ENCODE assay signal across 19 cellular contexts in genomic region chr12:106492893-106493292, GRCh38.
"Had no signal": no experiment of that assay in that cellular context is flagged by ENCODE, and none has a peak within 500 bp of the region (broad histone marks: within the 10 kb centered on the region; RNA-seq: fewer than 3 reads in every experiment).

No MANE protein-coding gene starts in this region.

- H3K4me1 ChIP-seq: adrenal gland, breast epithelium had no signal

- H3K27me3 ChIP-seq: adrenal gland, breast epithelium, heart left ventricle, thyroid gland had no signal

- DNase-seq: activated B cell treated with CpG ODN at 0.5 μM for 24 hours; activated CD4-positive, alpha-beta T cell treated with anti-CD3 and anti-CD28 coated beads for 36 hours; activated CD4-positive, alpha-beta T cell treated with anti-CD3 and anti-CD28 coated beads, Interleukin-2, amount 50 U/mL, for 4 hours; activated CD8-positive, alpha-beta memory T cell treated with anti-CD3 and anti-CD28 coated beads for 24 hours; activated CD8-positive, alpha-beta memory T cell treated with anti-CD3 and anti-CD28 coated beads, Interleukin-2, amount 50 U/mL, for 4 hours; activated naive CD4-positive, alpha-beta T cell; activated T-cell treated with anti-CD3 and anti-CD28 coated beads, Interleukin-2, amount 50 U/mL, for 4 hours; adrenal gland; effector memory CD8-positive, alpha-beta T cell; heart left ventricle; stimulated activated CD4-positive, alpha-beta T cell treated with anti-CD3 and anti-CD28 coated beads, Interleukin-4, amount 100 ng/mL, for 1 hour; stimulated activated naive CD4-positive, alpha-beta T cell treated with Interleukin-2 at 50 U/mL for 16 hours; T-cell; thyroid gland had no signal

- ATAC-seq: activated CD4-positive, alpha-beta T cell treated with anti-CD3 and anti-CD28 coated beads for 36 hours; activated T-cell treated with anti-CD3 and anti-CD28 coated beads, Interleukin-2, amount 50 U/mL, for 4 hours; effector memory CD8-positive, alpha-beta T cell; heart left ventricle; T-cell had no signal

- H3K4me1 Mint-ChIP-seq: activated B cell treated with CpG ODN at 0.5 μM for 24 hours; central memory CD8-positive, alpha-beta T cell had no signal

- H3K27ac ChIP-seq: adrenal gland, breast epithelium, heart left ventricle, thyroid gland had no signal

- H3K27me3 Mint-ChIP-seq: activated B cell treated with CpG ODN at 0.5 μM for 24 hours; activated CD4-positive, alpha-beta T cell treated with anti-CD3 and anti-CD28 coated beads for 36 hours; activated naive CD8-positive, alpha-beta T cell; central memory CD8-positive, alpha-beta T cell; effector memory CD8-positive, alpha-beta T cell; T-cell had no signal

- H3K4me3 ChIP-seq: adrenal gland, breast epithelium, heart left ventricle, thyroid gland had no signal

- H3K36me3 ChIP-seq: breast epithelium, thyroid gland had no signal

- H3K9me3 ChIP-seq: adrenal gland, breast epithelium, heart left ventricle, thyroid gland had no signal

- H3K4me3 Mint-ChIP-seq: activated B cell treated with CpG ODN at 0.5 μM for 24 hours; activated CD4-positive, alpha-beta T cell treated with anti-CD3 and anti-CD28 coated beads for 36 hours; activated naive CD8-positive, alpha-beta T cell; activated T-cell treated with anti-CD3 and anti-CD28 coated beads, Interleukin-2, amount 50 U/mL, for 4 hours; central memory CD8-positive, alpha-beta T cell; effector memory CD8-positive, alpha-beta T cell; T-cell; T-helper 2 cell treated with Interferon-gamma antibody and Interleukin-4, amounts not matched to agents 5 μg/mL and 100 μg/mL, for 36 hours had no signal

- H3K27ac Mint-ChIP-seq: activated B cell treated with CpG ODN at 0.5 μM for 24 hours; activated CD4-positive, alpha-beta T cell treated with anti-CD3 and anti-CD28 coated beads for 36 hours; activated naive CD8-positive, alpha-beta T cell; activated T-helper 2 cell treated with anti-CD3 and anti-CD28 coated beads, Interferon-gamma antibody, Interleukin-2, Interleukin-4, amounts not matched to agents 10 μg/mL and 5 μg/mL and 100 μg/mL, durations not matched to agents 14 hours and 24 hours and 36 hours; effector memory CD8-positive, alpha-beta T cell; T-cell; T-helper 2 cell treated with Interferon-gamma antibody and Interleukin-4, amounts not matched to agents 5 μg/mL and 100 μg/mL, for 36 hours had no signal

- H3K9me3 Mint-ChIP-seq: activated B cell treated with CpG ODN at 0.5 μM for 24 hours; activated T-cell treated with anti-CD3 and anti-CD28 coated beads, Interleukin-2, amount 50 U/mL, for 4 hours; activated T-helper 2 cell treated with anti-CD3 and anti-CD28 coated beads, Interferon-gamma antibody, Interleukin-2, Interleukin-4, amounts not matched to agents 10 μg/mL and 5 μg/mL and 100 μg/mL, durations not matched to agents 14 hours and 24 hours and 36 hours; central memory CD8-positive, alpha-beta T cell; effector memory CD8-positive, alpha-beta T cell; T-cell; T-helper 2 cell treated with Interferon-gamma antibody and Interleukin-4, amounts not matched to agents 5 μg/mL and 100 μg/mL, for 36 hours had no signal
